Comparison of ENCODE assay signal across 20 cellular contexts in the genomic region with DNA sequence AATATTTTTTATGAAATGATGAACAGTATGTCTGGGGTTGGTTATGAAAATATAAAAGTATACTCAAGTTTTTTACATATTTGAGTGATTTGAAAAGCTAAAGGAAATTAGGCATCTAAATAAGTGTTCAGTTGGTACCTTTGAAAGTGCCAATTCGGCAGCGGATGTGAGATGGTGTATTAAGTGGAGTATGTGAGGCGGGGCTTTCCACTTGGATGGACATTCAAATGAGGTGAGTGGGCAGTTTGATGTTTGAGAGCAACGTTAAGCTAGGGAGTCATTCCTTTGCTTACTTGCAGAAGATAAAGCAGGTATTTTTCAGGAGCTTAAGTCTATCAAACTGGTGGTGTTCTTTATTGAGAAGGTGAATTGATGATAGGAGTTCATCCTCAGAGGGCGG.
A peak's percentile ranks its signal among the peaks of the same experiment; 100 is the strongest.
DNase-seq lines count a peak whose midpoint lies in the region; ATAC-seq lines count a peak whose summit lies in the region.
"Had no signal": no experiment of that assay in that cellular context is flagged by ENCODE, and none has a peak within 500 bp of the region (broad histone marks: within the 10 kb centered on the region; RNA-seq: fewer than 3 reads in every experiment).

No MANE protein-coding gene starts in this region.

- CTCF ChIA-PET in naive thymus-derived CD4-positive, alpha-beta T cell (lab: Charles Lee) = no interaction called here

- POLR2A ChIA-PET in naive thymus-derived CD4-positive, alpha-beta T cell (lab: Charles Lee) = no interaction called here

- no peaks in the 10 kb centered on the region for H3K36me3 Mint-ChIP-seq in naive thymus-derived CD4-positive, alpha-beta T cell
- H3K36me3 Mint-ChIP-seq: CD4-positive, CD25-positive, alpha-beta regulatory T cell had no signal

- no peak overlapping the region for H3K4me3 Mint-ChIP-seq in naive thymus-derived CD4-positive, alpha-beta T cell
- H3K4me3 Mint-ChIP-seq: HFFc6 had no signal

- H3K27me3 Mint-ChIP-seq in naive thymus-derived CD4-positive, alpha-beta T cell = no peaks in the 10 kb centered on the region
- H3K27me3 Mint-ChIP-seq: CD4-positive, CD25-positive, alpha-beta regulatory T cell had no signal

- no peaks in the 10 kb centered on the region for H3K4me1 Mint-ChIP-seq in naive thymus-derived CD4-positive, alpha-beta T cell
- H3K4me1 Mint-ChIP-seq: CD4-positive, CD25-positive, alpha-beta regulatory T cell had no signal

- H3K4me3 ChIP-seq in naive thymus-derived CD4-positive, alpha-beta T cell (ENCODE audit: low read length) = no peak overlapping the region

- H3K27ac ChIP-seq in naive thymus-derived CD4-positive, alpha-beta T cell (ENCODE audit: low read depth, low read length) = no peak overlapping the region

- no peaks in the 10 kb centered on the region for H3K36me3 ChIP-seq in naive thymus-derived CD4-positive, alpha-beta T cell (ENCODE audit: control insufficient read depth in 2 of 3, insufficient read depth in 3 of 3, low read length in 3 of 3)
- H3K36me3 ChIP-seq: BE2C had no signal

- H3K9me3 Mint-ChIP-seq in naive thymus-derived CD4-positive, alpha-beta T cell = peaks cover 0 to 1% (median 0%) of the 10 kb centered on the region in 11 donors
- H3K9me3 Mint-ChIP-seq: HFFc6 had no signal

- DNase-seq in NCI-H526 (lab: John Stamatoyannopoulos, UW) = peak; percentile 31 to 65
- DNase-seq in kidney tubule cell (ENCODE audit: low spot score) = peak; percentile 14
- DNase-seq in naive thymus-derived CD4-positive, alpha-beta T cell = no peak
- no peak for DNase-seq in stimulated activated naive CD4-positive, alpha-beta T cell (lab: John Stamatoyannopoulos, UW)
- DNase-seq: ACHN; BE2C; C1 segment of cervical spinal cord; Caco-2; CD4-positive, CD25-positive, alpha-beta regulatory T cell; DMS153; DMS79; GDM1; GOT3; H7; HFFc6; KG1 had no signal

- no peaks in the 10 kb centered on the region for H3K27me3 ChIP-seq in naive thymus-derived CD4-positive, alpha-beta T cell (ENCODE audit: control insufficient read depth in 2 of 2, insufficient read depth in 2 of 2, low read length in 2 of 2)
- H3K27me3 ChIP-seq: BE2C had no signal

- H3K9me3 ChIP-seq in naive thymus-derived CD4-positive, alpha-beta T cell (ENCODE audit: control insufficient read depth in 2 of 3, low read length in 3 of 3) = no peaks in the 10 kb centered on the region
- H3K9me3 ChIP-seq: BE2C, Caco-2 had no signal

- ATAC-seq in HG02885 (IDR thresholded peaks at IDR 0.05; ENCODE audit: poor library complexity, unreplicated experiment) (peak; percentile 52), HG03565 (IDR thresholded peaks at IDR 0.05; ENCODE audit: unreplicated experiment) (no peak)
- no peak for ATAC-seq in naive thymus-derived CD4-positive, alpha-beta T cell
- no peak for ATAC-seq in activated CD4-positive, CD25-positive, alpha-beta regulatory T cell treated with anti-CD3 and anti-CD28 coated beads, Interleukin-2, amount 50 U/mL, for 24 hours
- ATAC-seq: HCT116 had no signal

- no peaks in the 10 kb centered on the region for H3K4me1 ChIP-seq in naive thymus-derived CD4-positive, alpha-beta T cell (ENCODE audit: control insufficient read depth in 2 of 2, insufficient read depth in 2 of 2, low read length in 2 of 2)
- H3K4me1 ChIP-seq: BE2C, Caco-2 had no signal

- intact Hi-C loops in naive thymus-derived CD4-positive, alpha-beta T cell (cut with micrococcal nuclease) = no loop called here

- no peak overlapping the region for H3K27ac Mint-ChIP-seq in naive thymus-derived CD4-positive, alpha-beta T cell
- H3K27ac Mint-ChIP-seq: CD4-positive, CD25-positive, alpha-beta regulatory T cell; HFFc6 had no signal

Comparison
In these comparisons a context has a peak if more than half of its experiments do, and no peak if none do; other contexts are left out.
1. DNase-seq: peak in NCI-H526 (2 of 2) and kidney tubule cell (single experiment); none in naive thymus-derived CD4-positive, alpha-beta T cell (0 of 9) and stimulated activated naive CD4-positive, alpha-beta T cell (0 of 6).